1 cellular context compared by ENCODE assay signal in the genomic region with DNA sequence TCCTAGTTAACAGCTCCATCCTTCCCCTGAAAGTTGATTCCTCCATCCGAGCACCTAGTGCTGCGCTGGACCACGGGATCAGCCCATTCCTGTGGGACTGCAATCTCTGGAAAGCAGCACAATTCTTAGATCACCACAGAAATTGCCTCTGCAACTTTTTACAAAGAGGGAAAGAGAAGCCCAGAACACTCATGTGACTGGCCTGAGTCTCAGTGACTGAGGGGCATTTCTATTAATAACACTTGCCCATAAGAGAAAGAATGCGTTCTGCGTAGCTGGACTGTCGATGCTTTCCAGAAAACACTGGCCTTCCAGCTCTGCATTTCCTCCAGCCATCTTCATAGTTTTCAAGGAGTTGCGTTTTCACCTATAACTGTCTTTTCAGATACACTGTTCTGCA.
TF ChIP-seq lines count a peak whose summit lies in the region.

No MANE protein-coding gene starts in this region.

TF ChIP-seq in H1, 55 proteins besides CTCF, POLR2A, EP300 and RAD21:
- TF ChIP-seq SUZ12 (IDR thresholded peaks at IDR 0.05; ENCODE audit: low read length) (no peak), CEBPB (IDR thresholded peaks at IDR 0.05; ENCODE audit: low read depth, low read length) (no peak), RXRA (IDR thresholded peaks at IDR 0.05; ENCODE audit: insufficient read depth, low read depth, low read length) (no peak), CHD2 (IDR thresholded peaks at IDR 0.05; ENCODE audit: low read length) (no peak), TCF12 (IDR thresholded peaks at IDR 0.05; ENCODE audit: low read depth, low read length) (no peak), EGR1 (IDR thresholded peaks at IDR 0.05; ENCODE audit: borderline replicate concordance, low read depth, low read length) (no peak), KDM1A (IDR thresholded peaks at IDR 0.05; ENCODE audit: borderline replicate concordance, low read length) (no peak), RNF2 (IDR thresholded peaks at IDR 0.05; ENCODE audit: borderline replicate concordance, low read depth, low read length, missing control alignments, poor library complexity, severe bottlenecking) (no peak), RFX5 (IDR thresholded peaks at IDR 0.05; ENCODE audit: borderline replicate concordance, low read depth, low read length) (no peak), FOSL1 (IDR thresholded peaks at IDR 0.05; ENCODE audit: insufficient read depth, low read depth, low read length) (no peak), SIN3A (conservative IDR thresholded peaks at IDR 0.05 in 1 of 2, IDR thresholded peaks at IDR 0.05 in 1 of 2; ENCODE audit: low read depth in 1 of 2, low read length in 2 of 2) (no peak), KDM5A (IDR thresholded peaks at IDR 0.05; ENCODE audit: low read length) (no peak), HDAC2 (IDR thresholded peaks at IDR 0.05; ENCODE audit: borderline replicate concordance in 1 of 2, low read depth in 2 of 2, low read length in 2 of 2) (no peak), BCL11A (IDR thresholded peaks at IDR 0.05; ENCODE audit: low read depth in 2 of 2, low read length in 2 of 2) (no peak), NRF1 (IDR thresholded peaks at IDR 0.05; ENCODE audit: low read depth, low read length) (no peak)
- TF ChIP-seq, protein P1, sequence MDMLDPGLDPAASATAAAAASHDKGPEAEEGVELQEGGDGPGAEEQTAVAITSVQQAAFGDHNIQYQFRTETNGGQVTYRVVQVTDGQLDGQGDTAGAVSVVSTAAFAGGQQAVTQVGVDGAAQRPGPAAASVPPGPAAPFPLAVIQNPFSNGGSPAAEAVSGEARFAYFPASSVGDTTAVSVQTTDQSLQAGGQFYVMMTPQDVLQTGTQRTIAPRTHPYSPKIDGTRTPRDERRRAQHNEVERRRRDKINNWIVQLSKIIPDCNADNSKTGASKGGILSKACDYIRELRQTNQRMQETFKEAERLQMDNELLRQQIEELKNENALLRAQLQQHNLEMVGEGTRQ (IDR thresholded peaks at IDR 0.05; ENCODE audit: low read length), result no peak
- TF ChIP-seq, protein P2, sequence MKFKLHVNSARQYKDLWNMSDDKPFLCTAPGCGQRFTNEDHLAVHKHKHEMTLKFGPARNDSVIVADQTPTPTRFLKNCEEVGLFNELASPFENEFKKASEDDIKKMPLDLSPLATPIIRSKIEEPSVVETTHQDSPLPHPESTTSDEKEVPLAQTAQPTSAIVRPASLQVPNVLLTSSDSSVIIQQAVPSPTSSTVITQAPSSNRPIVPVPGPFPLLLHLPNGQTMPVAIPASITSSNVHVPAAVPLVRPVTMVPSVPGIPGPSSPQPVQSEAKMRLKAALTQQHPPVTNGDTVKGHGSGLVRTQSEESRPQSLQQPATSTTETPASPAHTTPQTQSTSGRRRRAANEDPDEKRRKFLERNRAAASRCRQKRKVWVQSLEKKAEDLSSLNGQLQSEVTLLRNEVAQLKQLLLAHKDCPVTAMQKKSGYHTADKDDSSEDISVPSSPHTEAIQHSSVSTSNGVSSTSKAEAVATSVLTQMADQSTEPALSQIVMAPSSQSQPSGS (IDR thresholded peaks at IDR 0.05; ENCODE audit: low read length), result no peak
